Comparison of ENCODE assay signal across 19 cellular contexts in the genomic region with DNA sequence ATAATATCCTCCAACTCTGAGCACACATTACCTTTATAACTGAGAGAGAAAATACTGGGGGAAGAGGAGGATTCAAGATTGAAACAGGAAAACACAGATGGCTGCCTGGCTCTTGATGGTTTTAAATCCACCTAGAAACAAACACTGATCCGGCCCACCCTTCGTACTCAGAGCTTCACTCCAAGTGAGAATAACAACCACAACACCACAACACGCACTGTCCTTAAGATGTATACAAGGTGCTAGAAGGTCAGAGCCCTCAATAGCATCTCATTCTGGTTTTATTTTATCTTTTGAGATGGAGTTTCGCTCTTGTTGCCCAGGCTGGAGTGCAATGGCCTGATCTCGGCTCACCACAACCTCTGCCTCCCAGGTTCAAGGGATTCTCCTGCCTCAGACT. TPM values are rescaled to one million over a fixed set of nuclear protein-coding genes. Genes with fewer than 3 reads are reported as not detected.
DNase-seq lines count a peak whose midpoint lies in the region; ATAC-seq, FAIRE-seq and TF ChIP-seq lines count a peak whose summit lies in the region.
"Had no signal": no experiment of that assay in that cellular context is flagged by ENCODE, and none has a peak within 500 bp of the region (broad histone marks: within the 10 kb centered on the region; RNA-seq: fewer than 3 reads in every experiment).

No MANE protein-coding gene starts in this region.

- no peak overlapping the region for H4K91ac ChIP-seq in mesenchymal stem cell (ENCODE audit: low read length)

- peak overlapping the region; percentile 73 for H3K27ac Mint-ChIP-seq in activated T-cell treated with anti-CD3 and anti-CD28 coated beads, Interleukin-2, amount 50 U/mL, for 72 hours
- H3K27ac Mint-ChIP-seq in stimulated activated naive B cell treated with anti-CD40 and anti-IgM and Interleukin-4, amounts not matched to agents 10 μg/mL and 1 μg/mL and 100 μg/mL, for 72 hours: peak overlapping the region; percentile 14

- H2BK12ac ChIP-seq in mesenchymal stem cell (ENCODE audit: low read length in 2 of 2): no peak overlapping the region

- H3K9me3 Mint-ChIP-seq in activated T-cell treated with anti-CD3 and anti-CD28 coated beads, Interleukin-2, amount 50 U/mL, for 72 hours: no peaks in the 10 kb centered on the region
- H3K9me3 Mint-ChIP-seq in stimulated activated naive B cell treated with anti-CD40 and anti-IgM and Interleukin-4, amounts not matched to agents 10 μg/mL and 1 μg/mL and 100 μg/mL, for 72 hours: peaks cover 0 to 3% of the 10 kb centered on the region in 2 donors

- H2BK120ac ChIP-seq in mesenchymal stem cell (ENCODE audit: low read depth, low read length): no peak overlapping the region

- H3K4me3 ChIP-seq in RWPE2 (ENCODE audit: severe bottlenecking): no peak overlapping the region
- H3K4me3 ChIP-seq in mesenchymal stem cell (ENCODE audit: insufficient read depth in 1 of 2, low read depth in 1 of 2, low read length in 2 of 2): no peak overlapping the region
- no peak overlapping the region for H3K4me3 ChIP-seq in thyroid gland (replicated peaks in 1 of 3)
- H3K4me3 ChIP-seq: BLaER1 had no signal

- no peak overlapping the region for H3K18ac ChIP-seq in mesenchymal stem cell (ENCODE audit: low read depth in 1 of 2, low read length in 2 of 2)

- H3K9ac ChIP-seq in mesenchymal stem cell (ENCODE audit: low read length): peak overlapping the region; percentile 48
- H3K9ac ChIP-seq: BLaER1 had no signal

- H3K14ac ChIP-seq in mesenchymal stem cell (ENCODE audit: low read length in 2 of 2): no peak overlapping the region

- no peak overlapping the region for H4K8ac ChIP-seq in mesenchymal stem cell (ENCODE audit: low read length)

- H3K9me3 ChIP-seq in RWPE2 (ENCODE audit: severe bottlenecking) (no peaks in the 10 kb centered on the region), mesenchymal stem cell (ENCODE audit: control insufficient read depth, low read length) (no peaks in the 10 kb centered on the region), thyroid gland (no peaks in the 10 kb centered on the region)
- H3K9me3 ChIP-seq: BLaER1 had no signal

- intact Hi-C loops in thyroid gland (cut with DNase I): no loop called here

- over 99% methylated on average over 5 of the region's 5 CpGs for WGBS in mesenchymal stem cell
- WGBS in thyroid gland, 2 donors: 94 to 96% methylated on average over 5 of the region's 5 CpGs

- no peaks in the 10 kb centered on the region for H3K27me3 Mint-ChIP-seq in activated T-cell treated with anti-CD3 and anti-CD28 coated beads, Interleukin-2, amount 50 U/mL, for 72 hours (ENCODE audit: low read depth)
- H3K27me3 Mint-ChIP-seq in stimulated activated naive B cell treated with anti-CD40 and anti-IgM and Interleukin-4, amounts not matched to agents 10 μg/mL and 1 μg/mL and 100 μg/mL, for 72 hours: no peaks in the 10 kb centered on the region

- peaks cover 4 to 17% of the 10 kb centered on the region in 2 donors for H3K36me3 Mint-ChIP-seq in activated T-cell treated with anti-CD3 and anti-CD28 coated beads, Interleukin-2, amount 50 U/mL, for 72 hours (ENCODE audit: insufficient read depth in 2 of 2)
- H3K36me3 Mint-ChIP-seq in stimulated activated naive B cell treated with anti-CD40 and anti-IgM and Interleukin-4, amounts not matched to agents 10 μg/mL and 1 μg/mL and 100 μg/mL, for 72 hours: peaks cover 24 to 50% of the 10 kb centered on the region in 2 donors

- no peak for TF ChIP-seq POLR2A in thyroid gland (IDR thresholded peaks at IDR 0.05)

- no peaks in the 10 kb centered on the region for H3K79me1 ChIP-seq in mesenchymal stem cell (replicated peaks; ENCODE audit: low read length, poor library complexity, severe bottlenecking)

- H3K4me3 Mint-ChIP-seq in activated T-cell treated with anti-CD3 and anti-CD28 coated beads, Interleukin-2, amount 50 U/mL, for 72 hours: no peak overlapping the region
- H3K4me3 Mint-ChIP-seq in stimulated activated naive B cell treated with anti-CD40 and anti-IgM and Interleukin-4, amounts not matched to agents 10 μg/mL and 1 μg/mL and 100 μg/mL, for 72 hours: no peak overlapping the region

- H3K36me3 ChIP-seq in RWPE2 (ENCODE audit: low read depth): peaks cover 83% of the 10 kb centered on the region
- peaks cover 50 to 60% of the 10 kb centered on the region in 2 experiments for H3K36me3 ChIP-seq in mesenchymal stem cell (ENCODE audit: control insufficient read depth in 1 of 2, insufficient read depth in 2 of 2, low read depth in 1 of 2, low read length in 2 of 2)
- H3K36me3 ChIP-seq in thyroid gland: peaks cover 0 to 6% of the 10 kb centered on the region in 2 donors

- no peak for TF ChIP-seq CTCF in RWPE2 (IDR thresholded peaks at IDR 0.05; ENCODE audit: poor library complexity, severe bottlenecking)
- no peak for TF ChIP-seq CTCF in D721Med (IDR thresholded peaks at IDR 0.05; ENCODE audit: insufficient read depth, missing control alignments)
- no peak for TF ChIP-seq CTCF in thyroid gland (IDR thresholded peaks at IDR 0.05)

- no peak overlapping the region for H2BK5ac ChIP-seq in mesenchymal stem cell (ENCODE audit: low read depth, low read length, poor library complexity, severe bottlenecking)

- DNase-seq in activated T-cell treated with anti-CD3 and anti-CD28 coated beads, Interleukin-2, amount 50 U/mL, for 72 hours: no peak
- DNase-seq in activated T-cell treated with anti-CD3 and anti-CD28 coated beads, Interleukin-2, amount 50 U/mL, for 1 hour: no peak
- DNase-seq in RWPE2 (ENCODE audit: low spot score) (no peak), mesenchymal stem cell (no peak), D721Med (ENCODE audit: insufficient read length, low spot score) (no peak), thyroid gland (no peak)
- DNase-seq in stimulated activated naive B cell treated with anti-CD40 and anti-IgM and Interleukin-4, amounts not matched to agents 10 μg/mL and 1 μg/mL and 100 μg/mL, for 72 hours: no peak
- DNase-seq: DMS 273 treated with DMSO at 0.1 percent for 48 hours, HCEC 1CT, KBM-7, NCI-H1048, NCI-H146, NCI-H2081, NCI-H748 treated with DMSO at 0.1 percent for 48 hours, PC-3 had no signal

- H3K4me1 ChIP-seq in RWPE2 (ENCODE audit: insufficient read depth, poor library complexity, severe bottlenecking) (peaks cover 28% of the 10 kb centered on the region), mesenchymal stem cell (ENCODE audit: control insufficient read depth, insufficient read depth, low read depth, low read length) (peaks cover 20% of the 10 kb centered on the region), thyroid gland (peaks cover 26 to 32% of the 10 kb centered on the region in 2 donors)

- H3K4me1 Mint-ChIP-seq in activated T-cell treated with anti-CD3 and anti-CD28 coated beads, Interleukin-2, amount 50 U/mL, for 72 hours (ENCODE audit: low read depth): peaks cover 50% of the 10 kb centered on the region
- peaks cover 27 to 39% of the 10 kb centered on the region in 2 donors for H3K4me1 Mint-ChIP-seq in stimulated activated naive B cell treated with anti-CD40 and anti-IgM and Interleukin-4, amounts not matched to agents 10 μg/mL and 1 μg/mL and 100 μg/mL, for 72 hours

- H3K4me2 ChIP-seq in mesenchymal stem cell (ENCODE audit: low read length, poor library complexity, severe bottlenecking): no peak overlapping the region
- H3K4me2 ChIP-seq: BLaER1 had no signal

- no peak overlapping the region for H2BK15ac ChIP-seq in mesenchymal stem cell (ENCODE audit: low read depth, poor library complexity, severe bottlenecking)

- H3K27me3 ChIP-seq in RWPE2 (ENCODE audit: insufficient read depth, poor library complexity, severe bottlenecking) (no peaks in the 10 kb centered on the region), mesenchymal stem cell (ENCODE audit: control insufficient read depth in 1 of 2, insufficient read depth in 1 of 2, low read length in 2 of 2) (no peaks in the 10 kb centered on the region), thyroid gland (no peaks in the 10 kb centered on the region)
- H3K27me3 ChIP-seq: BLaER1 had no signal

- no peak overlapping the region for H2AK5ac ChIP-seq in mesenchymal stem cell (ENCODE audit: low read length, severe bottlenecking)

- no peak for ATAC-seq in activated T-cell treated with anti-CD3 and anti-CD28 coated beads, Interleukin-2, amount 50 U/mL, for 72 hours (replicated peaks in 1 of 2)
- ATAC-seq in RWPE2 (ENCODE audit: low read depth) (no peak), GM18502 (IDR thresholded peaks at IDR 0.05; ENCODE audit: poor library complexity, unreplicated experiment) (no peak)
- no peak for ATAC-seq in stimulated activated naive B cell treated with anti-CD40 and anti-IgM and Interleukin-4, amounts not matched to agents 10 μg/mL and 1 μg/mL and 100 μg/mL, for 72 hours (replicated peaks)
- ATAC-seq: PC-3 had no signal

- H3K23ac ChIP-seq in mesenchymal stem cell (ENCODE audit: low read length in 2 of 2): no peak overlapping the region

- no peak overlapping the region for H2AFZ ChIP-seq in mesenchymal stem cell (ENCODE audit: low read depth, low read length)

- H3K4ac ChIP-seq in mesenchymal stem cell (ENCODE audit: low read depth in 1 of 2, low read length in 2 of 2): no peak overlapping the region

- no peak for FAIRE-seq in D721Med (lab: Jason Lieb, UNC)
- FAIRE-seq: A204.1, GM12892 had no signal

- H3K27ac ChIP-seq in RWPE2 (ENCODE audit: poor library complexity, severe bottlenecking) (peak overlapping the region; percentile 78), mesenchymal stem cell (ENCODE audit: low read length, poor library complexity, severe bottlenecking) (no peak overlapping the region), thyroid gland (no peak overlapping the region)
- H3K27ac ChIP-seq: BLaER1 had no signal

RNA-seq across cellular contexts. Expression of gene IP6K2, which starts 9.9 kb away (rescaled TPM):
- total RNA-seq in activated T-cell treated with anti-CD3 and anti-CD28 coated beads, Interleukin-2, amount 50 U/mL, for 72 hours: 10 to 100 TPM; 62.4 to 75.4 TPM
- 75.8 TPM for polyA plus RNA-seq in mesenchymal stem cell (2013, experiment 1 of 2)
- polyA plus RNA-seq in mesenchymal stem cell (2013, experiment 2 of 2): 75.0 TPM
- total RNA-seq in thyroid gland: 100 to 1,000 TPM in 2 of 4 donors, 10 to 100 TPM in 2; 64.3 to 145 (median 93.0) TPM

RNA-seq across cellular contexts. Expression of gene NCKIPSD, which starts 21.4 kb away (rescaled TPM):
- 10 to 100 TPM; 27.7 to 27.8 TPM for total RNA-seq in activated T-cell treated with anti-CD3 and anti-CD28 coated beads, Interleukin-2, amount 50 U/mL, for 72 hours
- polyA plus RNA-seq in mesenchymal stem cell (2013, experiment 1 of 2): 12.3 TPM
- polyA plus RNA-seq in mesenchymal stem cell (2013, experiment 2 of 2): 11.3 TPM
- 10 to 100 TPM; 21.6 to 32.2 (median 31.7) TPM for total RNA-seq in thyroid gland

RNA-seq across cellular contexts. Expression of gene CELSR3, which starts 44.5 kb away (rescaled TPM):
- total RNA-seq in activated T-cell treated with anti-CD3 and anti-CD28 coated beads, Interleukin-2, amount 50 U/mL, for 72 hours: 10 to 100 TPM; 14.2 to 17.4 TPM
- polyA plus RNA-seq in mesenchymal stem cell (2013, experiment 1 of 2): 2.1 TPM
- polyA plus RNA-seq in mesenchymal stem cell (2013, experiment 2 of 2): 2.0 TPM
- total RNA-seq in thyroid gland: 1 to 10 TPM in 2 of 4 donors, under 1 TPM in 2; 0.54 to 1.7 (median 1.0) TPM

Comparison
In these comparisons a context has a peak if more than half of its experiments do, and no peak if none do; other contexts are left out.
1. RNA of gene CELSR3, which starts 44.5 kb away (total RNA-seq): 14.2 to 17.4 TPM in activated T-cell treated with anti-CD3 and anti-CD28 coated beads, Interleukin-2, amount 50 U/mL, for 72 hours; 0.54 to 1.7 TPM in thyroid gland; every median in the first group is over 4 times any median in the second.